Comparison of ENCODE assay signal across 8 cellular contexts in genomic region chr10:74151879-74152722, GRCh38. TPM values are rescaled to one million over a fixed set of nuclear protein-coding genes. Genes with fewer than 3 reads are reported as not detected.
DNase-seq lines count a peak whose midpoint lies in the region; ATAC-seq and TF ChIP-seq lines count a peak whose summit lies in the region.

No MANE protein-coding gene starts in this region.

- CTCF ChIA-PET in activated CD4-positive, alpha-beta T cell treated with anti-CD3 and anti-CD28 coated beads for 36 hours (lab: Charles Lee): interaction anchor here (0.8 to 1.8 kb wide), 2 partner anchors 24 to 1085 kb away, joined by 3 to 8 read pairs; no protein-coding TSS in a partner anchor

- H3K27ac ChIP-seq in thymus (ENCODE audit: low read depth): peak overlapping the region; percentile 33

- no peaks in the 10 kb centered on the region for H3K27me3 Mint-ChIP-seq in activated CD4-positive, alpha-beta T cell treated with anti-CD3 and anti-CD28 coated beads for 36 hours
- no peaks in the 10 kb centered on the region for H3K27me3 Mint-ChIP-seq in activated T-cell treated with anti-CD3 and anti-CD28 coated beads, Interleukin-2, amount 50 U/mL, for 24 hours

- WGBS in thymus: 34% methylated on average over 5 of the region's 5 CpGs

- peaks cover 40% of the 10 kb centered on the region for H3K4me1 Mint-ChIP-seq in activated CD4-positive, alpha-beta T cell treated with anti-CD3 and anti-CD28 coated beads for 36 hours
- H3K4me1 Mint-ChIP-seq in activated T-cell treated with anti-CD3 and anti-CD28 coated beads, Interleukin-2, amount 50 U/mL, for 24 hours (ENCODE audit: low read depth): peaks cover 42% of the 10 kb centered on the region

- ATAC-seq in activated CD4-positive, alpha-beta T cell treated with anti-CD3 and anti-CD28 coated beads for 36 hours: no peak

- H3K27me3 ChIP-seq in kidney epithelial cell (ENCODE audit: control insufficient read depth, insufficient read depth, low read length) (no peaks in the 10 kb centered on the region), thymus (ENCODE audit: control insufficient read depth, insufficient read depth) (no peaks in the 10 kb centered on the region)

- peak overlapping the region; percentile 85 for H3K27ac Mint-ChIP-seq in activated CD4-positive, alpha-beta T cell treated with anti-CD3 and anti-CD28 coated beads for 36 hours
- H3K27ac Mint-ChIP-seq in activated T-cell treated with anti-CD3 and anti-CD28 coated beads, Interleukin-2, amount 50 U/mL, for 24 hours: no peak overlapping the region

- H3K4me3 Mint-ChIP-seq in activated CD4-positive, alpha-beta T cell treated with anti-CD3 and anti-CD28 coated beads for 36 hours: no peak overlapping the region
- no peak overlapping the region for H3K4me3 Mint-ChIP-seq in activated T-cell treated with anti-CD3 and anti-CD28 coated beads, Interleukin-2, amount 50 U/mL, for 24 hours

- peaks cover 13% of the 10 kb centered on the region for H3K36me3 Mint-ChIP-seq in activated CD4-positive, alpha-beta T cell treated with anti-CD3 and anti-CD28 coated beads for 36 hours (ENCODE audit: low read depth)
- peaks cover 27% of the 10 kb centered on the region for H3K36me3 Mint-ChIP-seq in activated T-cell treated with anti-CD3 and anti-CD28 coated beads, Interleukin-2, amount 50 U/mL, for 24 hours (ENCODE audit: low read depth)

- no peak for DNase-seq in activated CD4-positive, alpha-beta T cell treated with anti-CD3 and anti-CD28 coated beads for 36 hours
- no peak for DNase-seq in activated CD4-positive, alpha-beta T cell treated with anti-CD3 and anti-CD28 coated beads for 1 hour
- DNase-seq in kidney epithelial cell (ENCODE audit: low read depth) (no peak), inferior parietal cortex (ENCODE audit: extremely low spot score) (no peak), DMS79 treated with DMSO at 0.1 percent for 48 hours (lab: John Stamatoyannopoulos, UW) (no peak)
- DNase-seq in activated T-cell treated with anti-CD3 and anti-CD28 coated beads, Interleukin-2, amount 50 U/mL, for 24 hours: no peak

- TF ChIP-seq CTCF in WI38 (IDR thresholded peaks at IDR 0.05; ENCODE audit: low read depth, low read length) (no peak), kidney epithelial cell (IDR thresholded peaks at IDR 0.05; ENCODE audit: insufficient read depth, low read length, poor library complexity, severe bottlenecking) (no peak)

- H3K4me1 ChIP-seq in thymus (ENCODE audit: control insufficient read depth, insufficient read depth, low read length): peaks cover 8% of the 10 kb centered on the region

- POLR2A ChIA-PET in activated CD4-positive, alpha-beta T cell treated with anti-CD3 and anti-CD28 coated beads for 36 hours (lab: Charles Lee): interaction anchor here (0.5 to 0.6 kb wide), 2 partner anchors 273 to 968 kb away, joined by 3 to 6 read pairs; no protein-coding TSS in a partner anchor

- no peaks in the 10 kb centered on the region for H3K9me3 Mint-ChIP-seq in activated CD4-positive, alpha-beta T cell treated with anti-CD3 and anti-CD28 coated beads for 36 hours (ENCODE audit: low read depth)
- H3K9me3 Mint-ChIP-seq in activated T-cell treated with anti-CD3 and anti-CD28 coated beads, Interleukin-2, amount 50 U/mL, for 24 hours: no peaks in the 10 kb centered on the region

- H3K36me3 ChIP-seq in kidney epithelial cell (ENCODE audit: control insufficient read depth, insufficient read depth, low read length): no peaks in the 10 kb centered on the region
- no peaks in the 10 kb centered on the region for H3K36me3 ChIP-seq in thymus (ENCODE audit: control insufficient read depth, insufficient read depth)

- intact Hi-C loops in activated CD4-positive, alpha-beta T cell treated with anti-CD3 and anti-CD28 coated beads for 36 hours (cut with DNase I, micrococcal nuclease): loop anchor here (1.0 to 10.0 kb wide), 12 partner anchors 24 to 1082 kb away; partner anchors contain the start of genes KAT6B (in 1 of the 2), NDST2 (in 1 of the 2), SAMD8 (in 1 of the 2) and SEC24C (in 1 of the 2)

- no peaks in the 10 kb centered on the region for H3K9me3 ChIP-seq in thymus (ENCODE audit: control insufficient read depth)

- H3K4me3 ChIP-seq in WI38 (ENCODE audit: low read depth, low read length) (peak overlapping the region; percentile 92), kidney epithelial cell (ENCODE audit: low read depth, low read length) (peak overlapping the region; percentile 71), thymus (ENCODE audit: low read length) (peak overlapping the region; percentile 67)

RNA-seq across cellular contexts. Expression of gene ADK, which starts 1.1 kb away (rescaled TPM):
- 10 to 100 TPM; 53.7 to 55.0 TPM for total RNA-seq in activated CD4-positive, alpha-beta T cell treated with anti-CD3 and anti-CD28 coated beads for 36 hours
- total RNA-seq in kidney epithelial cell: 35.5 and 43.6 TPM in 2 replicates
- 32.0 TPM for polyA plus RNA-seq in thymus

RNA-seq across cellular contexts. Expression of gene AP3M1, which starts 1.5 kb away (rescaled TPM):
- 10 to 100 TPM; 41.9 to 42.0 TPM for total RNA-seq in activated CD4-positive, alpha-beta T cell treated with anti-CD3 and anti-CD28 coated beads for 36 hours
- 30.5 and 31.0 TPM in 2 replicates for total RNA-seq in kidney epithelial cell
- polyA plus RNA-seq in thymus: 14.9 TPM
